Comparison of ENCODE assay signal across 8 cellular contexts in genomic region chr11:102341844-102342318, GRCh38. TPM values are rescaled to one million over a fixed set of nuclear protein-coding genes. Genes with fewer than 3 reads are reported as not detected.
DNase-seq lines count a peak whose midpoint lies in the region; ATAC-seq lines count a peak whose summit lies in the region.

No MANE protein-coding gene starts in this region.

- intact Hi-C loops in left colon (cut with DNase I, micrococcal nuclease): loop anchor here in 1 of 2 donors (5.0 to 10.0 kb wide), 3 partner anchors 47 to 270 kb away; no protein-coding TSS in a partner anchor

- peak; percentile 32 for ATAC-seq in GM18519 (IDR thresholded peaks at IDR 0.05; ENCODE audit: low FRiP score, unreplicated experiment)
- ATAC-seq in HG03159 (IDR thresholded peaks at IDR 0.05; ENCODE audit: unreplicated experiment): peak; percentile 47
- ATAC-seq in activated CD4-positive, CD25-positive, alpha-beta regulatory T cell treated with anti-CD3 and anti-CD28 coated beads, Interleukin-2, amount 50 U/mL, for 24 hours: peak; percentile 42 to 54
- ATAC-seq in left colon: peak; percentile 79

- peak; percentile 75 for DNase-seq in AG08395 (ENCODE audit: low spot score)
- DNase-seq in NCI-H226: peak; percentile 68
- DNase-seq in cerebellar cortex (ENCODE audit: low spot score): peak; percentile 83
- DNase-seq in left colon: peak; percentile 74 to 80
- DNase-seq in stimulated activated CD4-positive, alpha-beta T cell treated with anti-CD3 and anti-CD28 coated beads, Interleukin-4, amount 100 ng/mL, for 48 hours (ENCODE audit: low read depth in 2 of 2): peak; percentile 59 to 66

RNA-seq across cellular contexts. Expression of gene BIRC2, which starts 5.1 kb away (rescaled TPM):
- total RNA-seq in left colon: 10 to 100 TPM; 46.9 to 50.7 TPM

RNA-seq across cellular contexts. Expression of gene BIRC3, which starts 24.6 kb away (rescaled TPM):
- total RNA-seq in left colon: 10 to 100 TPM; 41.7 to 53.6 TPM

Comparison
In these comparisons a context has a peak if more than half of its experiments do, and no peak if none do; other contexts are left out.
1. Peak in every context shown above with its lines: DNase-seq and ATAC-seq.